34 cellular contexts compared by ENCODE assay signal in the genomic region with DNA sequence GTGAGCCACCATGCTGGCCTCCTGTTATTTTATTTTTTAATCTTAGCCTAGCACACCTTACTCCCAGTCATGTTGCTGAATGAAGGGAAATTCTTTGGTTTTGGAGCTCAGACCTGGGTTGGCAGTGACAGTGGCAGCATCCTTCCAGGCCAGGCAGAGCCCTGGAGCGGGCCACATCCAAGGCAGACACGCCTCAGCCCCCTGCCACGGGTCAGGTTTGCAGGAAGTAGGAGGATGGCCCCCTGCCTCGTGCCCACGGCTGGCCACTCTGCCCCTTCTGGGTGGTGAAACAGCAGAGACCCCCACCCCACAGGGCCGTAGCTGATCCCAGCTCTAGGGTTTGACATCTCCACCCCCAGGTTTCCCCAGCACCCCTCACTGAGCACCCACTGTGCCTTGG. TPM values are rescaled to one million over a fixed set of nuclear protein-coding genes. Genes with fewer than 3 reads are reported as not detected.
"Had no signal": no experiment of that assay in that cellular context is flagged by ENCODE, and none has a peak within 500 bp of the region (broad histone marks: within the 10 kb centered on the region; RNA-seq: fewer than 3 reads in every experiment).

No MANE protein-coding gene starts in this region.

- H3K27ac ChIP-seq: adrenal gland, ascending aorta, body of pancreas, brain microvascular endothelial cell, cardiac muscle cell had no signal

- FAIRE-seq: astrocyte had no signal

- H3K36me3 ChIP-seq: adrenal gland, brain microvascular endothelial cell, breast epithelium, cardiac muscle cell had no signal

- ATAC-seq: activated naive CD4-positive, alpha-beta T cell treated with anti-CD3 and anti-CD28 coated beads, Interleukin-2, amount 50 U/mL, for 72 hours; activated naive CD8-positive, alpha-beta T cell treated with anti-CD3 and anti-CD28 coated beads, Interleukin-2, amount 50 U/mL, for 24 hours; activated T-cell treated with anti-CD3 and anti-CD28 coated beads, Interleukin-2, amount 50 U/mL, for 4 hours; activated T-cell treated with anti-CD3 and anti-CD28 coated beads, Interleukin-2, amount 50 U/mL, for 72 hours; activated T-helper 17 cell treated with anti-CD3 and anti-CD28 coated beads, Interleukin-2, amount 50 U/mL, for 72 hours; body of pancreas had no signal

- DNase-seq: activated effector memory CD4-positive, alpha-beta T cell treated with anti-CD3 and anti-CD28 coated beads, Interleukin-2, amount 50 U/mL, for 16 hours; activated effector memory CD4-positive, alpha-beta T cell treated with Interleukin-2 at 50 U/mL for 16 hours; activated gamma-delta T cell; activated gamma-delta T cell treated with Interleukin-2 at 50 U/mL for 16 hours; activated naive CD4-positive, alpha-beta T cell; activated naive CD4-positive, alpha-beta T cell treated with anti-CD3 and anti-CD28 coated beads for 36 hours; activated naive CD4-positive, alpha-beta T cell treated with anti-CD3 and anti-CD28 coated beads, Interleukin-2, amount 10 ng/mL, durations not matched to agents 7 days and 5 days; activated naive CD4-positive, alpha-beta T cell treated with anti-CD3 and anti-CD28 coated beads, Interleukin-2, amount 50 U/mL, for 16 hours; activated naive CD4-positive, alpha-beta T cell treated with Interleukin-2 at 50 U/mL for 16 hours; activated naive CD8-positive, alpha-beta T cell treated with anti-CD3 and anti-CD28 coated beads for 36 hours; activated naive CD8-positive, alpha-beta T cell treated with anti-CD3 and anti-CD28 coated beads, Interleukin-2, amount 10 ng/mL, durations not matched to agents 7 days and 5 days; activated naive CD8-positive, alpha-beta T cell treated with anti-CD3 and anti-CD28 coated beads, Interleukin-2, amount 50 U/mL, for 24 hours; activated T-cell treated with anti-CD3 and anti-CD28 coated beads, Interleukin-2, amount 50 U/mL, for 1 hour; activated T-cell treated with anti-CD3 and anti-CD28 coated beads, Interleukin-2, amount 50 U/mL, for 24 hours; activated T-cell treated with anti-CD3 and anti-CD28 coated beads, Interleukin-2, amount 50 U/mL, for 4 hours; activated T-cell treated with anti-CD3 and anti-CD28 coated beads, Interleukin-2, amount 50 U/mL, for 48 hours; activated T-cell treated with anti-CD3 and anti-CD28 coated beads, Interleukin-2, amount 50 U/mL, for 72 hours; adrenal gland; amniotic stem cell; amygdala; anterior cingulate cortex; aorta; body of pancreas; brain microvascular endothelial cell; caudate nucleus; central memory CD4-positive, alpha-beta T cell; cerebellar nuclear complex had no signal

- H3K4me1 ChIP-seq: adrenal gland, body of pancreas, breast epithelium had no signal

- H3K27me3 ChIP-seq: adrenal gland, ascending aorta, body of pancreas, brain microvascular endothelial cell, breast epithelium, cardiac muscle cell had no signal

- H3K4me3 ChIP-seq: adrenal gland, ascending aorta, body of pancreas, breast epithelium, cardiac muscle cell had no signal

- H3K9me3 ChIP-seq: adrenal gland, ascending aorta, body of pancreas, breast epithelium had no signal

RNA-seq across cellular contexts. Expression of a gene that starts 11.7 kb away (rescaled TPM):
- total RNA-seq: bronchial epithelial cell had no signal
